ENCODE assay signal across 11 cellular contexts in the genomic region with DNA sequence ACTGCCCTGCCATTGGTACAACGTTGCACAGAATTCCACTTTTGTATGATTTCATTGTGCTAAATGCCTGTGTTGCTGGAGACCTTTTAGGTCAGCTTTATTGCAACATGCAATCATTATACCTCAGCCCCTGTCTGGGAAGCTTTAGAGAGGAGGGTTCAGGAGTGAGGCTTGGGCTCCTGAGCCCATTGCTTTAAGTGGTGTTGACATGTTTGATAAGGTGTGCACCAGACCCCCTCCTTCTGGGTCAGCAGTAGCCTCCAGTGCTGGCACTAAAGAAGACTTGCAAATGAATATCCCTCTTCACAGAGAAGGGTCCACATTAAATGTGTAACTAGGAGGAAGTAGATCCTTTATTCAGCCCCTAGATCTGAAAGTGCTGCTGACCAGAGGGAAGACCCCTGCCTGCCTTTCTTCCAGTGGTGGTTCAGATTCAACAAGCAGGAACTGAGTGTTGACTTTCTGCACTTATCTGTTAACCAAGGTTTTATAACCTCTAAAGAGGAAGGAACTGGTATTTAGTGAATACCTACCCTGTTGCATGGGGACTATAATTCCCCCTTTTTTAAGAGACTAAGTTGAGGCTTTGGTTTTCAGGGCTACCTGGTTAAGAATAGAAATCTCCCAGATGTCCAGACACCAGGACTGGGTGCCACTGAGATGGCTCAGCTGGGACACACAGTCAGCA.
DNase-seq lines count a peak whose midpoint lies in the region; ATAC-seq, FAIRE-seq and TF ChIP-seq lines count a peak whose summit lies in the region.
"Had no signal": no experiment of that assay in that cellular context is flagged by ENCODE, and none has a peak within 500 bp of the region (broad histone marks: within the 10 kb centered on the region; RNA-seq: fewer than 3 reads in every experiment).

No MANE protein-coding gene starts in this region.

- H3K36me3 ChIP-seq in BLaER1 = no peaks in the 10 kb centered on the region
- H3K36me3 ChIP-seq in pancreas = no peaks in the 10 kb centered on the region

- no peak overlapping the region for H3K4me3 ChIP-seq in BLaER1
- H3K4me3 ChIP-seq in fibroblast of mammary gland (ENCODE audit: control insufficient read depth, low read depth, low read length) = no peak overlapping the region
- H3K4me3 ChIP-seq in pancreas = no peak overlapping the region

- peak overlapping the region; percentile 71 for H3K4me2 ChIP-seq in BLaER1

- DNase-seq in fibroblast of mammary gland (ENCODE audit: low read depth) (peak; percentile 23), pancreas (no peak), Kasumi-1 (lab: John Stamatoyannopoulos, UW) (no peak), middle frontal gyrus (ENCODE audit: extremely low spot score, low spot score) (no peak), HUDEP-2 (lab: John Stamatoyannopoulos, UW; ENCODE audit: unreplicated experiment in 76 of 76) (no peak)
- DNase-seq: activated CD8-positive, alpha-beta memory T cell treated with anti-CD3 and anti-CD28 coated beads, Interleukin-2, amount 50 U/mL, for 4 hours; aorta; NCI-H2081 had no signal

- no peak overlapping the region for H3K9ac ChIP-seq in BLaER1

- H3K4me1 ChIP-seq in BLaER1 (peaks cover 23% of the 10 kb centered on the region), pancreas (no peaks in the 10 kb centered on the region)

- H3K27ac ChIP-seq in BLaER1 (0 out of 2 replicates have a peak overlapping the region, but pooled peaks have one; percentile 22), pancreas (no peak overlapping the region)

- TF ChIP-seq CTCF in fibroblast of mammary gland (conservative IDR thresholded peaks at IDR 0.05; ENCODE audit: control insufficient read depth, insufficient read depth, low read depth, low read length) (no peak), pancreas (IDR thresholded peaks at IDR 0.05) (no peak)

- H3K27me3 ChIP-seq in BLaER1 = no peaks in the 10 kb centered on the region
- no peaks in the 10 kb centered on the region for H3K27me3 ChIP-seq in pancreas

- 31 to 55% methylated on average over 1 of the region's 1 CpG for WGBS in pancreas, 2 donors

- H3K9me3 ChIP-seq in BLaER1 (no peaks in the 10 kb centered on the region), pancreas (no peaks in the 10 kb centered on the region)

- no peak for FAIRE-seq in pancreas (lab: Jason Lieb, UNC)

- intact Hi-C loops in pancreas (cut with DNase I) = no loop called here

- H4K20me1 ChIP-seq in BLaER1 = no peaks in the 10 kb centered on the region

- ATAC-seq in GM21390 (IDR thresholded peaks at IDR 0.05; ENCODE audit: unreplicated experiment) = peak; percentile 15
- peak; percentile 13 for ATAC-seq in HG03280 (IDR thresholded peaks at IDR 0.05; ENCODE audit: unreplicated experiment)
- ATAC-seq in pancreas = no peak

Comparison
In these comparisons a context has a peak if more than half of its experiments do, and no peak if none do; other contexts are left out.
1. ATAC-seq: peak in GM21390 (single experiment) and HG03280 (single experiment); none in pancreas (0 of 4).